Comparison of ENCODE assay signal across 8 cellular contexts in the genomic region with DNA sequence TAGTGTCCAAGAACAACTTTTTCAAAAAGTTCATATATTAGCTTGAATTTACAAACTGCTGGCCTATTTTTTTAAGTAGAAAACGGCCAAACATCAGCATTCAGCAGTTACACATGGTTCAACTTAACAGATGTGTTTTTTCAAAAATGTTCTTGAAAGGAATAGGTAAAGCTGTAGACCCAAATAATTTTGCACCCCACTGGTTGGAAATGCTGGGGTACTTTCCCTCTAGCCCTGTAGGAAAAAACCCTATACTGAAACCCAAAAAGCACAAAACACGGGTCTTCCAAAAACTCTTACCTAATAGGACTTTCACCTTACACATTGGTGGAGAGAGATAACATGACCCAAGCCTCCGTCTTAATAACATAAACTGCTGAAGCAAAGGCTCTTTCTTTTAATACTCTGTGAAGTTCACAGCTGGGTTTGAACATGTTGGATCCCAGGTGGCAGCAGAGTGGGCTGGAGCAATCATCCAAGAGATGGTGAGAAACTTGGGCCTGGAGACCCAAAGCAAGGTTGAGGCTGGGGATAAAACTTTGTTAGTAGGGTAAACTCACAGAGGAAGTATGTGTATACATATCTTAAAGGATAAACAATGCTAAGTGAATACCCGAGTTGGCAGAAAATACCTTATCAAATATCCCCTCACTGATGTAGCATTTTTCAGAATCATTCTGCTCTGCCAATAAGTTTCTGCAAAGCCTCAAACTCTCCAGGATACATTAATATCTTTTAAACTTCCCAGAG. TPM values are rescaled to one million over a fixed set of nuclear protein-coding genes. Genes with fewer than 3 reads are reported as not detected.
A peak's percentile ranks its signal among the peaks of the same experiment; 100 is the strongest.
DNase-seq lines count a peak whose midpoint lies in the region; ATAC-seq and TF ChIP-seq lines count a peak whose summit lies in the region.

No MANE protein-coding gene starts in this region.

- TF ChIP-seq CTCF in cardiac muscle cell (IDR thresholded peaks at IDR 0.05; ENCODE audit: low read depth, low read length), result no peak
- no peak for TF ChIP-seq CTCF in left lung (IDR thresholded peaks at IDR 0.05)
- no peak for TF ChIP-seq CTCF in upper lobe of left lung (IDR thresholded peaks at IDR 0.05)

- ATAC-seq in activated naive CD4-positive, alpha-beta T cell treated with anti-CD3 and anti-CD28 coated beads, Interleukin-2, amount 50 U/mL, for 72 hours, result no peak
- ATAC-seq in left lung (no peak), upper lobe of left lung (ENCODE audit: low FRiP score in 2 of 2) (no peak), GM18868 (IDR thresholded peaks at IDR 0.05; ENCODE audit: unreplicated experiment) (no peak), HG03039 (IDR thresholded peaks at IDR 0.05; ENCODE audit: unreplicated experiment) (no peak)

- H3K9me3 ChIP-seq in cardiac muscle cell (ENCODE audit: low read depth), result no peaks in the 10 kb centered on the region
- no peaks in the 10 kb centered on the region for H3K9me3 ChIP-seq in left lung
- H3K9me3 ChIP-seq in upper lobe of left lung, result no peaks in the 10 kb centered on the region

- WGBS in upper lobe of left lung, 2 donors, result 29 to 45% methylated on average over 4 of the region's 4 CpGs

- H3K9me3 Mint-ChIP-seq in activated naive CD4-positive, alpha-beta T cell treated with anti-CD3 and anti-CD28 coated beads, Interleukin-2, amount 50 U/mL, for 72 hours, result no peaks in the 10 kb centered on the region

- peak overlapping the region; percentile 90 to 97 for H3K27ac Mint-ChIP-seq in activated naive CD4-positive, alpha-beta T cell treated with anti-CD3 and anti-CD28 coated beads, Interleukin-2, amount 50 U/mL, for 72 hours

- DNase-seq in cardiac muscle cell (ENCODE audit: low read depth in 1 of 2, low spot score in 1 of 2) (no peak), cardiac septum (ENCODE audit: low spot score) (no peak), left lung (no peak), upper lobe of left lung (no peak), CD1c-positive myeloid dendritic cell (ENCODE audit: extremely low spot score) (no peak)
- DNase-seq in activated naive CD4-positive, alpha-beta T cell treated with anti-CD3 and anti-CD28 coated beads, Interleukin-2, amount 50 U/mL, for 72 hours (ENCODE audit: low spot score in 2 of 2), result no peak

- TF ChIP-seq POLR2A in upper lobe of left lung (IDR thresholded peaks at IDR 0.05), result no peak

- intact Hi-C loops in cardiac septum (cut with DNase I), result loop anchor here (5.0 kb wide), 1 partner anchor 80 kb away; a partner anchor contains a TSS
- intact Hi-C loops in left lung (cut with DNase I), result no loop called here

- TF ChIP-seq EP300 in upper lobe of left lung (IDR thresholded peaks at IDR 0.05), result no peak

- H3K27me3 ChIP-seq in cardiac muscle cell (no peaks in the 10 kb centered on the region), left lung (no peaks in the 10 kb centered on the region), upper lobe of left lung (no peaks in the 10 kb centered on the region)

- peak overlapping the region; percentile 67 for H3K27ac ChIP-seq in cardiac muscle cell
- peak overlapping the region; percentile 68 to 84 for H3K27ac ChIP-seq in left lung
- peak overlapping the region; percentile 79 to 92 (median 86) for H3K27ac ChIP-seq in upper lobe of left lung

- H3K36me3 Mint-ChIP-seq in activated naive CD4-positive, alpha-beta T cell treated with anti-CD3 and anti-CD28 coated beads, Interleukin-2, amount 50 U/mL, for 72 hours, result peaks cover 66 to 68% of the 10 kb centered on the region in 2 donors

- H3K4me1 ChIP-seq in cardiac muscle cell (ENCODE audit: low read depth) (peaks cover 14% of the 10 kb centered on the region), left lung (peaks cover 20 to 52% of the 10 kb centered on the region in 2 donors), upper lobe of left lung (peaks cover 29 to 58% (median 33%) of the 10 kb centered on the region in 4 donors)

- H3K4me3 ChIP-seq in cardiac muscle cell, result peak overlapping the region; percentile 63
- H3K4me3 ChIP-seq in left lung, result peak overlapping the region; percentile 86 to 93
- peak overlapping the region in 3 of 4 donors; percentile 76 to 98 (median 97) for H3K4me3 ChIP-seq in upper lobe of left lung

- H3K36me3 ChIP-seq in cardiac muscle cell, result peaks cover 19% of the 10 kb centered on the region
- H3K36me3 ChIP-seq in left lung, result peaks cover 0 to 47% of the 10 kb centered on the region in 2 donors
- peaks cover 0 to 48% (median 12%) of the 10 kb centered on the region in 4 donors for H3K36me3 ChIP-seq in upper lobe of left lung

RNA-seq across cellular contexts. Expression of a gene that starts 0.6 kb away (rescaled TPM):
- 26.6 and 33.9 TPM in 2 replicates for total RNA-seq in cardiac muscle cell
- polyA plus RNA-seq in cardiac muscle cell, result 18.6 and 20.9 TPM in 2 replicates
- total RNA-seq in cardiac septum, result 7.4 TPM
- 10 to 100 TPM; 45.9 to 87.0 TPM for total RNA-seq in activated naive CD4-positive, alpha-beta T cell treated with anti-CD3 and anti-CD28 coated beads, Interleukin-2, amount 50 U/mL, for 72 hours
- 10 to 100 TPM; 14.6 to 17.6 TPM for total RNA-seq in left lung
- 10 to 100 TPM; 10.1 to 16.8 (median 12.0) TPM for total RNA-seq in upper lobe of left lung

RNA-seq across cellular contexts. Expression of a gene that starts 4.8 kb away (rescaled TPM):
- total RNA-seq in cardiac muscle cell (51.6 and 67.4 TPM in 2 replicates), cardiac septum (95.5 TPM), left lung (10 to 100 TPM; 67.3 to 83.6 TPM), upper lobe of left lung (10 to 100 TPM; 26.2 to 66.2 (median 36.4) TPM)
- polyA plus RNA-seq in cardiac muscle cell, result 104 and 122 TPM in 2 replicates
- 100 to 1,000 TPM in 1 of 2 donors, 10 to 100 TPM in 1; 99.4 to 125 TPM for total RNA-seq in activated naive CD4-positive, alpha-beta T cell treated with anti-CD3 and anti-CD28 coated beads, Interleukin-2, amount 50 U/mL, for 72 hours
